Comparison of ENCODE assay signal across 1 cellular context in the genomic region with DNA sequence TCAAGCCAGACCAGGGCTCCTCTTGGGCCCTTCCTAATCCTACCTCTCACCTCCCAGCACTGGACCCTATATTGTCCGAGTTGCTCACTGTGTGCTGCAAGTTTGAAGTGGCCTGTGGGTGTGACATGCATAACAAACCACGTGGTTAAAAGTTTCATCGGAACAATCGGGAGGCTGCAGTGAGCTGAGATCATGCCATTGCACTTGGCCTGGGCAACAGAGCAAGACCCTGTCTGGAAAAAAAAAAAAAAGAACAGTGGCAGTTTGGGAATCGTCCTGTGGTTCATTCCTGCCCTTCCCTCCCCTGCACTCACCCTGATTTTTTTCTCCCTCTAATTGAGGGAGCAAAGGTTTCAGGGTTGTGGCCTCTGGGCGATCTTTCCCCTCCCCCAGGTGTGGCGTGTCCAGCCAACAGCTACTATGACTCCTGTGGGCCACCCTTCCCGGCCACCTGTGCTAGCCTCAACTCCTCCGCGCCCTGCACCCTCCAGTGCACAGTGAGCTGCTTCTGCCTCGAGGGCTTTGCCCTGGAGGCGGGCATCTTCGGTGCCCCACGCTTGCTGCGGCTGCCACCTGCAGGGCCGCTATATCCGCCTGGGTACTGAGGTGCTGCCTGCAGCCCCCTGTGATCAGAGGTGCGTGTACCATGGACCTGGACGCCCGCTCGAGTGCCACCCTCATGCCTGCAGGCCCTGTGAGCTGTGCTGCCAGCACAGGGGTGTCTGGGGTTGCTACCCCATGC.
TF ChIP-seq lines count a peak whose summit lies in the region.

No MANE protein-coding gene starts in this region.

TF ChIP-seq in SK-N-SH, 30 proteins besides CTCF, POLR2A, EP300 and RAD21:
- no peak for TF ChIP-seq REST (IDR thresholded peaks at IDR 0.05; ENCODE audit: low read depth, low read length)
- no peak for TF ChIP-seq NFIC (IDR thresholded peaks at IDR 0.05; ENCODE audit: borderline replicate concordance)
- no peak for TF ChIP-seq MXI1 (IDR thresholded peaks at IDR 0.05; ENCODE audit: low read depth, low read length)
- TF ChIP-seq CHD2 (IDR thresholded peaks at IDR 0.05; ENCODE audit: low read length, partially characterized antibody), result no peak
